8 cellular contexts compared by ENCODE assay signal in genomic region chr19:14370169-14370998, GRCh38. TPM values are rescaled to one million over a fixed set of nuclear protein-coding genes. Genes with fewer than 3 reads are reported as not detected.
A peak's percentile ranks its signal among the peaks of the same experiment; 100 is the strongest.
DNase-seq lines count a peak whose midpoint lies in the region; ATAC-seq and TF ChIP-seq lines count a peak whose summit lies in the region.

No MANE protein-coding gene starts in this region.

- POLR2A ChIA-PET in activated CD4-positive, alpha-beta T cell treated with anti-CD3 and anti-CD28 coated beads for 36 hours (lab: Charles Lee): interaction anchor here (0.6 to 3.3 kb wide), 3 partner anchors 11 to 1741 kb away, joined by 3 to 96 read pairs (median 5); partner anchors contain the start of gene ADGRE5
- POLR2A ChIA-PET in activated CD8-positive, alpha-beta T cell treated with anti-CD3 and anti-CD28 coated beads, Interleukin-2, amount 10 ng/mL, durations not matched to agents 7 days and 5 days (lab: Charles Lee): interaction anchor here (0.5 to 18.3 kb wide), 4 partner anchors 10 to 1200 kb away, joined by 3 to 415 read pairs (median 8); partner anchors contain the start of gene ADGRE5

- peaks cover 81% of the 10 kb centered on the region for H3K4me1 Mint-ChIP-seq in activated CD4-positive, alpha-beta T cell treated with anti-CD3 and anti-CD28 coated beads for 36 hours
- peaks cover 77% of the 10 kb centered on the region for H3K4me1 Mint-ChIP-seq in activated CD8-positive, alpha-beta T cell treated with anti-CD3 and anti-CD28 coated beads, Interleukin-2, amount 10 ng/mL, durations not matched to agents 7 days and 5 days (ENCODE audit: low read depth)

- CTCF ChIA-PET in activated CD4-positive, alpha-beta T cell treated with anti-CD3 and anti-CD28 coated beads for 36 hours (lab: Charles Lee): interaction anchor here (0.7 to 3.0 kb wide), 3 partner anchors 9 to 22 kb away, joined by 4 to 24 read pairs (median 4); partner anchors contain the start of gene ADGRE5
- CTCF ChIA-PET in activated CD8-positive, alpha-beta T cell treated with anti-CD3 and anti-CD28 coated beads, Interleukin-2, amount 10 ng/mL, durations not matched to agents 7 days and 5 days (lab: Charles Lee): interaction anchor here (0.8 to 2.8 kb wide), 6 partner anchors 8 to 234 kb away, joined by 3 to 23 read pairs (median 5); partner anchors contain the start of genes ADGRE5 and ASF1B

- 43% methylated on average over 17 of the region's 19 CpGs for WGBS in right lobe of liver (ENCODE audit: insufficient coverage, low coverage, low lambda C conversion rate, missing lambda C conversion rate)
- WGBS in tibial nerve, 2 donors: 59 to 60% methylated on average over 19 of the region's 19 CpGs

- TF ChIP-seq CTCF in right lobe of liver (IDR thresholded peaks at IDR 0.05) (no peak), tibial nerve (IDR thresholded peaks at IDR 0.05) (no peak)

- H3K4me1 ChIP-seq in right lobe of liver (peaks cover 0 to under 1% (median 0%) of the 10 kb centered on the region in 4 donors), tibial nerve (peaks cover 0 to 28% (median 19%) of the 10 kb centered on the region in 4 donors)

- H3K27ac ChIP-seq in right lobe of liver (peak overlapping the region; percentile 21 to 67 (median 65)), tibial nerve (peak overlapping the region; percentile 55 to 85 (median 78))

- H3K9me3 ChIP-seq in right lobe of liver: no peaks in the 10 kb centered on the region
- no peaks in the 10 kb centered on the region for H3K9me3 ChIP-seq in tibial nerve

- peaks cover 6% of the 10 kb centered on the region for H3K36me3 Mint-ChIP-seq in activated CD4-positive, alpha-beta T cell treated with anti-CD3 and anti-CD28 coated beads for 36 hours (ENCODE audit: low read depth)
- H3K36me3 Mint-ChIP-seq in activated CD8-positive, alpha-beta T cell treated with anti-CD3 and anti-CD28 coated beads, Interleukin-2, amount 10 ng/mL, durations not matched to agents 7 days and 5 days (ENCODE audit: low read depth): peaks cover 2% of the 10 kb centered on the region

- TF ChIP-seq EP300 in tibial nerve (IDR thresholded peaks at IDR 0.05): no peak

- no peaks in the 10 kb centered on the region for H3K27me3 Mint-ChIP-seq in activated CD4-positive, alpha-beta T cell treated with anti-CD3 and anti-CD28 coated beads for 36 hours
- no peaks in the 10 kb centered on the region for H3K27me3 Mint-ChIP-seq in activated CD8-positive, alpha-beta T cell treated with anti-CD3 and anti-CD28 coated beads, Interleukin-2, amount 10 ng/mL, durations not matched to agents 7 days and 5 days (ENCODE audit: low read depth)

- intact Hi-C loops in activated CD4-positive, alpha-beta T cell treated with anti-CD3 and anti-CD28 coated beads for 36 hours (cut with DNase I, micrococcal nuclease): loop anchor here in 1 of 2 experiments (10.0 kb wide), 2 partner anchors 1094 to 1704 kb away; partner anchors contain the start of genes RASAL3 and TPM4
- intact Hi-C loops in right lobe of liver (cut with DNase I): no loop called here

- H3K4me3 ChIP-seq in right lobe of liver (no peak overlapping the region), tibial nerve (peak overlapping the region in 1 of 4 donors; percentile 12)

- H3K27me3 ChIP-seq in right lobe of liver (no peaks in the 10 kb centered on the region), tibial nerve (no peaks in the 10 kb centered on the region)

- no peaks in the 10 kb centered on the region for H3K9me3 Mint-ChIP-seq in activated CD4-positive, alpha-beta T cell treated with anti-CD3 and anti-CD28 coated beads for 36 hours (ENCODE audit: low read depth)
- H3K9me3 Mint-ChIP-seq in activated CD8-positive, alpha-beta T cell treated with anti-CD3 and anti-CD28 coated beads, Interleukin-2, amount 10 ng/mL, durations not matched to agents 7 days and 5 days (ENCODE audit: insufficient read depth): no peaks in the 10 kb centered on the region

- peak; percentile 81 for DNase-seq in activated CD4-positive, alpha-beta T cell treated with anti-CD3 and anti-CD28 coated beads for 36 hours
- DNase-seq in activated CD4-positive, alpha-beta T cell treated with anti-CD3 and anti-CD28 coated beads for 1 hour: no peak
- peak; percentile 73 for DNase-seq in activated CD8-positive, alpha-beta T cell treated with anti-CD3 and anti-CD28 coated beads, Interleukin-2, amount 10 ng/mL, durations not matched to agents 7 days and 5 days
- DNase-seq in right lobe of liver (no peak), tibial nerve (ENCODE audit: low spot score in 2 of 2) (no peak)

- peak; percentile 23 for ATAC-seq in activated CD4-positive, alpha-beta T cell treated with anti-CD3 and anti-CD28 coated beads for 36 hours
- ATAC-seq in activated CD8-positive, alpha-beta T cell treated with anti-CD3 and anti-CD28 coated beads, Interleukin-2, amount 10 ng/mL, durations not matched to agents 7 days and 5 days: peak; percentile 24
- ATAC-seq in right lobe of liver (peak in 1 of 4 donors; percentile 36), GM18867 (IDR thresholded peaks at IDR 0.05; ENCODE audit: unreplicated experiment) (no peak), HG02763 (IDR thresholded peaks at IDR 0.05; ENCODE audit: unreplicated experiment) (no peak), GM21825 (IDR thresholded peaks at IDR 0.05; ENCODE audit: unreplicated experiment) (no peak)

- TF ChIP-seq POLR2A in right lobe of liver (IDR thresholded peaks at IDR 0.05): no peak
- no peak for TF ChIP-seq POLR2A in tibial nerve (IDR thresholded peaks at IDR 0.05)

- H3K36me3 ChIP-seq in right lobe of liver (no peaks in the 10 kb centered on the region), tibial nerve (no peaks in the 10 kb centered on the region)

- H3K27ac Mint-ChIP-seq in activated CD4-positive, alpha-beta T cell treated with anti-CD3 and anti-CD28 coated beads for 36 hours: peak overlapping the region; percentile 100
- H3K27ac Mint-ChIP-seq in activated CD8-positive, alpha-beta T cell treated with anti-CD3 and anti-CD28 coated beads, Interleukin-2, amount 10 ng/mL, durations not matched to agents 7 days and 5 days: peak overlapping the region; percentile 99

- peak overlapping the region; percentile 79 for H3K4me3 Mint-ChIP-seq in activated CD4-positive, alpha-beta T cell treated with anti-CD3 and anti-CD28 coated beads for 36 hours
- peak overlapping the region; percentile 79 for H3K4me3 Mint-ChIP-seq in activated CD8-positive, alpha-beta T cell treated with anti-CD3 and anti-CD28 coated beads, Interleukin-2, amount 10 ng/mL, durations not matched to agents 7 days and 5 days

RNA-seq across cellular contexts. Expression of gene ADGRE5, which starts 10.9 kb away (rescaled TPM):
- 100 to 1,000 TPM; 207 to 232 TPM for total RNA-seq in activated CD4-positive, alpha-beta T cell treated with anti-CD3 and anti-CD28 coated beads for 36 hours
- total RNA-seq in activated CD8-positive, alpha-beta T cell treated with anti-CD3 and anti-CD28 coated beads, Interleukin-2, amount 10 ng/mL, durations not matched to agents 7 days and 5 days: 100 to 1,000 TPM; 290 to 302 TPM
- total RNA-seq in right lobe of liver (10 to 100 TPM in 5 of 6 experiments, 1 to 10 TPM in 1; 7.9 to 21.5 (median 15.3) TPM), tibial nerve (10 to 100 TPM; 22.0 to 40.9 (median 27.7) TPM)

RNA-seq across cellular contexts. Expression of gene DDX39A, which starts 48.8 kb away (rescaled TPM):
- 100 to 1,000 TPM; 168 to 185 TPM for total RNA-seq in activated CD4-positive, alpha-beta T cell treated with anti-CD3 and anti-CD28 coated beads for 36 hours
- 100 to 1,000 TPM; 309 to 313 TPM for total RNA-seq in activated CD8-positive, alpha-beta T cell treated with anti-CD3 and anti-CD28 coated beads, Interleukin-2, amount 10 ng/mL, durations not matched to agents 7 days and 5 days
- total RNA-seq in right lobe of liver (10 to 100 TPM; 12.9 to 34.5 (median 24.6) TPM), tibial nerve (100 to 1,000 TPM in 2 of 4 donors, 10 to 100 TPM in 2; 60.7 to 136 (median 92.6) TPM)

Comparison
In these comparisons a context has a peak if more than half of its experiments do, and no peak if none do; other contexts are left out.
1. DNase-seq: peak in activated CD4-positive, alpha-beta T cell treated with anti-CD3 and anti-CD28 coated beads for 36 hours (single experiment) and activated CD8-positive, alpha-beta T cell treated with anti-CD3 and anti-CD28 coated beads, Interleukin-2, amount 10 ng/mL, durations not matched to agents 7 days and 5 days (single experiment); none in activated CD4-positive, alpha-beta T cell treated with anti-CD3 and anti-CD28 coated beads for 1 hour (single experiment), right lobe of liver (0 of 3) and tibial nerve (0 of 2).
2. ATAC-seq: peak in activated CD4-positive, alpha-beta T cell treated with anti-CD3 and anti-CD28 coated beads for 36 hours (single experiment) and activated CD8-positive, alpha-beta T cell treated with anti-CD3 and anti-CD28 coated beads, Interleukin-2, amount 10 ng/mL, durations not matched to agents 7 days and 5 days (single experiment); none in GM18867 (single experiment), HG02763 (single experiment) and GM21825 (single experiment).
3. RNA of gene ADGRE5, which starts 10.9 kb away (total RNA-seq): 290 to 302 TPM in activated CD8-positive, alpha-beta T cell treated with anti-CD3 and anti-CD28 coated beads, Interleukin-2, amount 10 ng/mL, durations not matched to agents 7 days and 5 days and 207 to 232 TPM in activated CD4-positive, alpha-beta T cell treated with anti-CD3 and anti-CD28 coated beads for 36 hours; 22.0 to 40.9 TPM in tibial nerve and 7.9 to 21.5 TPM in right lobe of liver; every median in the first group is over 4 times any median in the second.